ENCODE assay signal across 8 cellular contexts in the genomic region with DNA sequence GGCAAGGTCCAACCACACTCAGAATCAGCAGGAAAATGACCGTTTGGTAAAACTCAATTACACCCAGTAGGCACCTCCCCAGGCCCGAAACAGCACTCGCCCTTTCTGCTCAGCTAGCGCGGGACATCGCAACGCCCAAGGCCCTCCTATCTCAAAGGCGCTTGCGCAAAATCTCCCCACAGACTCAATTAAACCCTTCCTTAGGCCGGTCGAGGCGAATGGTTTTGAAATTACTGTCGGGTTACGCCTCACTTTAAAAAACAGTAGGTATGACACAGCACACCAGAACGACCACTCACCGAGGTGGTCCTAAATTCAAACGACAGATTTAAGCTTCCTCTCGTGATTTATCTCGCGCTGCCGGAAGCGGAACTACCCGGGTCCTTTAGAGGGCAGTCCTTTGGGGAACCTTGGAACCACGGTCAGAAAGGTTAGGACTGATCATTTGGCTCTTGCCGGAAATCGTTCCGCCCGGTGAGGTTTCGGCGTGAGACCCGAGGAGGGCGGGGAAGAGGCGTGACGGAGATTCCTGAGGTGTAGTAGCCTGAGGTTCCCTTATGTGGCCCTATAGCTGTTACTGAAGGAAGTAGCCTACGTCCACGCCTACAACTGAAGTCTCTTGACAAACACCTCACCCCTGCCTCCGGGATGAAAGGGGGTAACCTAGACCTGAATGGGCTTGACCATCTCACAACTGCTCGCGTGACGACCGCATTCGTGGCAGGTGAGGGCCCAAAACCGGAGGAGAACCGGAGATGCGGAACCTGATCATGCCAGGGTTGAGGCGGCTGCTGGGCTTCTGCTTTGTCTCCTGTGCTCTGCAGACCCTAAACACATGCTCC. TPM values are rescaled to one million over a fixed set of nuclear protein-coding genes. Genes with fewer than 3 reads are reported as not detected.
DNase-seq lines count a peak whose midpoint lies in the region; ATAC-seq and TF ChIP-seq lines count a peak whose summit lies in the region.

A gene with protein sequence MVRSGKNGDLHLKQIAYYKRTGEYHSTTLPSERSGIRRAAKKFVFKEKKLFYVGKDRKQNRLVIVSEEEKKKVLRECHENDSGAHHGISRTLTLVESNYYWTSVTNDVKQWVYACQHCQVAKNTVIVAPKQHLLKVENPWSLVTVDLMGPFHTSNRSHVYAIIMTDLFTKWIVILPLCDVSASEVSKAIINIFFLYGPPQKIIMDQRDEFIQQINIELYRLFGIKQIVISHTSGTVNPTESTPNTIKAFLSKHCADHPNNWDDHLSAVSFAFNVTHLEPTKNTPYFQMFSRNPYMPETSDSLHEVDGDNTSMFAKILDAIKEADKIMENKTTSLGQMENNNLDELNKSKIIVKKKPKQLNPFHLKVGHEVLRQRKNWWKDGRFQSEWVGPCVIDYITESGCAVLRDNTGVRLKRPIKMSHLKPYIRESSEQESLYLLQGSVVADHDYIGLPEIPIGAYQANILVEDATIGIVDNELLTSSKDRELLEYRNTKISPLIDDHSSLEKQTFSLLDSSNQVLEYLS (minus strand): TSS at position 374 of the 842 bp plus-strand sequence. CDS start 11,431 bp downstream, outside the sequence.
A gene (plus strand): TSS at position 537 of the 842 bp plus-strand sequence. CDS start 9,289 bp downstream, outside the sequence.

- H3K9me3 Mint-ChIP-seq in Caco-2 (ENCODE audit: unreplicated experiment) = no peaks in the 10 kb centered on the region

- H2BK5ac ChIP-seq in mesendoderm (ENCODE audit: low read length) = peak within 1 kb of the TSS; percentile 23

- POLR2A ChIA-PET in Caco-2 (lab: Charles Lee) = interaction anchor here (1.2 to 1.3 kb wide), 2 partner anchors 25 to 364 kb away, joined by 3 to 5 read pairs; no protein-coding TSS in a partner anchor

- peak; percentile 97 for DNase-seq in Caco-2
- peak; percentile 22 to 99 (median 96) for DNase-seq in HUDEP-2 (lab: John Stamatoyannopoulos, UW; ENCODE audit: unreplicated experiment in 76 of 76)
- peak; percentile 93 for DNase-seq in NT2/D1 (ENCODE audit: low read depth, low spot score)
- peak; percentile 94 for DNase-seq in activated CD8-positive, alpha-beta memory T cell treated with anti-CD3 and anti-CD28 coated beads, Interleukin-2, amount 50 U/mL, for 1 hour (ENCODE audit: extremely low read depth)
- DNase-seq in mesendoderm = peak; percentile 99
- DNase-seq in stimulated activated CD8-positive, alpha-beta memory T cell treated with anti-CD3 and anti-CD28 coated beads, Interleukin-15, amount 100 ng/mL, for 1 hour (ENCODE audit: low read depth) = peak; percentile 96

- peak within 1 kb of the TSS; percentile 98 for H4K8ac ChIP-seq in mesendoderm (ENCODE audit: low read depth, low read length)

- peaks cover 10% of the 10 kb centered on the region for H3K36me3 Mint-ChIP-seq in Caco-2 (ENCODE audit: insufficient read depth, unreplicated experiment)

- H3K27me3 ChIP-seq in Caco-2 (replicated peaks; ENCODE audit: control insufficient read depth, insufficient read depth, low read length) = no peaks in the 10 kb centered on the region
- no peaks in the 10 kb centered on the region for H3K27me3 ChIP-seq in NT2/D1 (ENCODE audit: insufficient read depth, insufficient read length)
- no peaks in the 10 kb centered on the region for H3K27me3 ChIP-seq in endocrine pancreas (ENCODE audit: control insufficient read depth, insufficient read depth, low read length)
- no peaks in the 10 kb centered on the region for H3K27me3 ChIP-seq in mesendoderm (ENCODE audit: insufficient read depth, low read length, poor library complexity)

- CTCF ChIA-PET in Caco-2 (lab: Charles Lee) = interaction anchor here (0.6 to 1.1 kb wide), 4 partner anchors 19 to 824 kb away, joined by 3 to 11 read pairs (median 3); no protein-coding TSS in a partner anchor

- no peaks in the 10 kb centered on the region for H3K27me3 Mint-ChIP-seq in Caco-2 (ENCODE audit: insufficient read depth, unreplicated experiment)

- H3K4me1 ChIP-seq in Caco-2 (no peaks in the 10 kb centered on the region), NT2/D1 (ENCODE audit: insufficient read depth, insufficient read length) (peaks cover 2% of the 10 kb centered on the region), endocrine pancreas (ENCODE audit: control insufficient read depth, insufficient read depth, low read length) (peaks cover 32% of the 10 kb centered on the region), mesendoderm (ENCODE audit: control insufficient read depth, low read depth, low read length) (no peaks in the 10 kb centered on the region)

- intact Hi-C loops in Caco-2 (cut with micrococcal nuclease; ENCODE audit: unreplicated experiment) = loop anchor here (1.0 to 2.0 kb wide), 4 partner anchors 19 to 365 kb away; a partner anchor contains a TSS

- peak within 1 kb of the TSS; percentile 63 for H3K4me3 ChIP-seq in Caco-2 (ENCODE audit: low read depth, low read length)
- peak within 1 kb of the TSS; percentile 75 for H3K4me3 ChIP-seq in NT2/D1 (ENCODE audit: insufficient read length, low read depth)
- H3K4me3 ChIP-seq in endocrine pancreas (ENCODE audit: control insufficient read depth, insufficient read depth, low read length) = peak within 1 kb of the TSS; percentile 100
- peak within 1 kb of the TSS; percentile 93 for H3K4me3 ChIP-seq in mesendoderm (ENCODE audit: low read length)

- peak within 1 kb of the TSS; percentile 98 for H3K27ac ChIP-seq in mesendoderm (ENCODE audit: low read depth, low read length)

- H3K4me2 ChIP-seq in mesendoderm (ENCODE audit: low read length) = peak within 1 kb of the TSS; percentile 89

- peak within 1 kb of the TSS; percentile 33 for H4K5ac ChIP-seq in mesendoderm (ENCODE audit: low read length)

- H3K36me3 ChIP-seq in Caco-2 (ENCODE audit: control insufficient read depth, insufficient read depth, low read length) (no peaks in the 10 kb centered on the region), NT2/D1 (ENCODE audit: insufficient read depth, insufficient read length, low read length) (peaks cover 4% of the 10 kb centered on the region), endocrine pancreas (ENCODE audit: control insufficient read depth, insufficient read depth, low read length) (no peaks in the 10 kb centered on the region), mesendoderm (ENCODE audit: control insufficient read depth, insufficient read depth, low read length) (no peaks in the 10 kb centered on the region)

- peak within 1 kb of the TSS; percentile 92 for H3K18ac ChIP-seq in mesendoderm (ENCODE audit: low read length)

- no peak within 1 kb of the TSS for H2BK120ac ChIP-seq in mesendoderm (ENCODE audit: low read depth, low read length)

- TF ChIP-seq CTCF in Caco-2 (IDR thresholded peaks at IDR 0.05; ENCODE audit: insufficient read depth in 1 of 2, low read depth in 1 of 2, low read length in 1 of 2, severe bottlenecking in 1 of 2, unreplicated experiment in 1 of 2) = no peak

- peak; percentile 95 for ATAC-seq in GM21381 (IDR thresholded peaks at IDR 0.05; ENCODE audit: unreplicated experiment)

- no TSS peak for BruUV-seq in Caco-2 (replicated peaks; lab: Mats Ljungman, UMichigan)

- H3K9ac ChIP-seq in NT2/D1 (ENCODE audit: insufficient read length, low read depth) (peak within 1 kb of the TSS; percentile 84), endocrine pancreas (ENCODE audit: control insufficient read depth, insufficient read depth, low read length) (peak within 1 kb of the TSS; percentile 84), mesendoderm (ENCODE audit: low read length) (peak within 1 kb of the TSS; percentile 90)

- H3K56ac ChIP-seq in mesendoderm (ENCODE audit: low read length) = peak within 1 kb of the TSS; percentile 95

- peaks cover 8% of the 10 kb centered on the region for H3K79me2 ChIP-seq in mesendoderm (ENCODE audit: control insufficient read depth, insufficient read depth, low read length)

- H3K9me3 ChIP-seq in Caco-2 (no peaks in the 10 kb centered on the region), NT2/D1 (ENCODE audit: insufficient read depth, low read length) (no peaks in the 10 kb centered on the region), endocrine pancreas (ENCODE audit: control insufficient read depth, low read length) (no peaks in the 10 kb centered on the region)

- no CpG with 5 or more reads among the region's 46 CpGs for WGBS in mesendoderm (ENCODE audit: extremely low coverage, insufficient coverage, low lambda C conversion rate)

- peaks cover 21% of the 10 kb centered on the region for H3K4me1 Mint-ChIP-seq in Caco-2 (ENCODE audit: low read depth, unreplicated experiment)

- no peak within 1 kb of the TSS for H2AK5ac ChIP-seq in mesendoderm (ENCODE audit: low read length)

- H3K27ac Mint-ChIP-seq in Caco-2 (ENCODE audit: unreplicated experiment) = peak within 1 kb of the TSS; percentile 100

- peak within 1 kb of the TSS; percentile 97 for H3K4me3 Mint-ChIP-seq in Caco-2 (ENCODE audit: unreplicated experiment)

- H3K23ac ChIP-seq in mesendoderm (ENCODE audit: low read length) = no peak within 1 kb of the TSS

- peaks cover 8% of the 10 kb centered on the region for H3K79me1 ChIP-seq in mesendoderm (ENCODE audit: low read length)

- H2BK15ac ChIP-seq in mesendoderm (replicated peaks; ENCODE audit: low read depth) = no peak within 1 kb of the TSS

- no peak within 1 kb of the TSS for H3K4ac ChIP-seq in mesendoderm (ENCODE audit: low read depth, low read length)

RNA-seq across cellular contexts. Expression of the first gene that starts in this region (rescaled TPM):
- total RNA-seq in Caco-2 (2022) = 7.0 and 8.1 TPM in 2 replicates
- 6.2 TPM for polyA plus RNA-seq in mesendoderm (2013, experiment 1 of 2)
- 5.9 TPM for polyA plus RNA-seq in mesendoderm (2013, experiment 2 of 2)

RNA-seq across cellular contexts. Expression of the second gene that starts in this region (rescaled TPM):
- 44.8 and 48.1 TPM in 2 replicates for total RNA-seq in Caco-2 (2022)
- 30.8 TPM for polyA plus RNA-seq in mesendoderm (2013, experiment 1 of 2)
- polyA plus RNA-seq in mesendoderm (2013, experiment 2 of 2) = 31.8 TPM

Comparison
In these comparisons a context has a peak if more than half of its experiments do, and no peak if none do; other contexts are left out.
1. Peak in every context shown above with its lines: DNase-seq, ATAC-seq, H3K4me3 ChIP-seq and H3K27ac ChIP-seq.